Comparison of ENCODE assay signal across 3 cellular contexts in genomic region chr1:198205021-198205684, GRCh38.
TF ChIP-seq lines count a peak whose summit lies in the region.

No MANE protein-coding gene starts in this region.

TF ChIP-seq in SK-N-SH treated with all-trans-retinoic acid at 6 μM for 48 hours, 23 proteins besides CTCF, POLR2A, EP300 and RAD21 (continued from another document and continues in another):
- no peak for TF ChIP-seq CREB5 (CRISPR knock-in tag; IDR thresholded peaks at IDR 0.05; ENCODE audit: low read depth)
- TF ChIP-seq CSRNP3 (CRISPR knock-in tag; IDR thresholded peaks at IDR 0.05): no peak
- TF ChIP-seq SNAI2 (CRISPR knock-in tag; IDR thresholded peaks at IDR 0.05): no peak
- TF ChIP-seq TSHZ2 (CRISPR knock-in tag; IDR thresholded peaks at IDR 0.05): no peak
- TF ChIP-seq PPARA (CRISPR knock-in tag; IDR thresholded peaks at IDR 0.05; ENCODE audit: borderline replicate concordance): no peak
- no peak for TF ChIP-seq GLIS3 (CRISPR knock-in tag; IDR thresholded peaks at IDR 0.05)
- no peak for TF ChIP-seq TOX (CRISPR knock-in tag; IDR thresholded peaks at IDR 0.05; ENCODE audit: borderline replicate concordance)

TF ChIP-seq in SK-N-SH, 30 proteins besides CTCF, POLR2A, EP300 and RAD21 (continued from another document):
- TF ChIP-seq ZBTB33 (IDR thresholded peaks at IDR 0.05; ENCODE audit: borderline replicate concordance, low read depth): no peak
- TF ChIP-seq MXI1 (IDR thresholded peaks at IDR 0.05; ENCODE audit: low read depth, low read length): no peak
- TF ChIP-seq PBX3 (IDR thresholded peaks at IDR 0.05): no peak
- no peak for TF ChIP-seq SMC3 (IDR thresholded peaks at IDR 0.05; ENCODE audit: low read depth, low read length)
- no peak for TF ChIP-seq NRF1 (IDR thresholded peaks at IDR 0.05; ENCODE audit: low read depth, low read length)
- no peak for TF ChIP-seq JUND (IDR thresholded peaks at IDR 0.05)
- no peak for TF ChIP-seq POLR2AphosphoS5 (IDR thresholded peaks at IDR 0.05; ENCODE audit: low read depth, low read length)
- TF ChIP-seq FOSL2 (IDR thresholded peaks at IDR 0.05; ENCODE audit: borderline replicate concordance, low read depth): no peak
- no peak for TF ChIP-seq GABPA (IDR thresholded peaks at IDR 0.05; ENCODE audit: low read depth)
- no peak for TF ChIP-seq TCF12 (IDR thresholded peaks at IDR 0.05)
- TF ChIP-seq MAX (IDR thresholded peaks at IDR 0.05; ENCODE audit: low read depth): no peak
- no peak for TF ChIP-seq RCOR1 (IDR thresholded peaks at IDR 0.05; ENCODE audit: low read length)
- no peak for TF ChIP-seq TAF1 (IDR thresholded peaks at IDR 0.05; ENCODE audit: borderline replicate concordance, low read depth, low read length)
- TF ChIP-seq SIN3A (IDR thresholded peaks at IDR 0.05; ENCODE audit: borderline replicate concordance, low read depth, low read length): no peak
- TF ChIP-seq USF2 (IDR thresholded peaks at IDR 0.05; ENCODE audit: borderline replicate concordance, low read depth, low read length): no peak
- TF ChIP-seq TEAD4 (IDR thresholded peaks at IDR 0.05; ENCODE audit: borderline replicate concordance, insufficient read depth): no peak
- TF ChIP-seq YY1 (IDR thresholded peaks at IDR 0.05; ENCODE audit: low read depth): no peak

TF ChIP-seq in WTC11, 78 proteins besides CTCF, POLR2A, EP300 and RAD21 (continued from another document):
- TF ChIP-seq FOXP4 (CRISPR knock-in tag; IDR thresholded peaks at IDR 0.05): no peak
- TF ChIP-seq ZBTB21 (CRISPR knock-in tag; IDR thresholded peaks at IDR 0.05; ENCODE audit: borderline replicate concordance): no peak
- no peak for TF ChIP-seq GTF2I (CRISPR knock-in tag; conservative IDR thresholded peaks at IDR 0.05)
